22 cellular contexts compared by ENCODE assay signal in the genomic region with DNA sequence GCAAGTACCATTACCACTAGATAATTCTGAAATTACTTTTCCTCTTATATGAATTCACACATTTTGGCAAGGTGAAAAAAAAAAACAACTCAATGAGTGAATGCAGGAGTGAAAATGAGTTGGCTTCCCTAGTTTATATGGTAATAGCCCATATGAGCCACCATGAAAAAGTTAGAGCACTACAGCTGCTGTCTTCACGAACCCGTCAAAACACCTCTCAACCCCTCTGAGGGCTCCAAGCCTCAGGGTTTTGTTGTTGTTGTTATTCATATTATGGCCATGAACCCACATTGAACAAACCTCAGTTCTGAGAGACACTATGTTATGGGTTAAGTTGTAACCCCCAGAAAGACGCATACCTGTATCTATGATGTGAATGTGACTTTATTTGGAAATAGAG.
"Had no signal": no experiment of that assay in that cellular context is flagged by ENCODE, and none has a peak within 500 bp of the region (broad histone marks: within the 10 kb centered on the region; RNA-seq: fewer than 3 reads in every experiment).

No MANE protein-coding gene starts in this region.

- ATAC-seq: HepG2 had no signal

- DNase-seq: IMR-90, Karpas-422, KG1, MG63, NCI-H1092, NCI-H1105 treated with DMSO at 0.1 percent for 48 hours, NCI-H1417 treated with DMSO at 0.1 percent for 48 hours, NCI-H146, NCI-H1694 treated with DMSO at 0.1 percent for 48 hours, NCI-H1930, NCI-H2081, NCI-H2107, NCI-H2171, NCI-H226, NCI-H446, NCI-H510A, NCI-H524 treated with DMSO at 0.1 percent for 48 hours, NCI-H774, Right ventricle myocardium superior, RPMI8226, SIG-M5 had no signal
